In the genomic region with DNA sequence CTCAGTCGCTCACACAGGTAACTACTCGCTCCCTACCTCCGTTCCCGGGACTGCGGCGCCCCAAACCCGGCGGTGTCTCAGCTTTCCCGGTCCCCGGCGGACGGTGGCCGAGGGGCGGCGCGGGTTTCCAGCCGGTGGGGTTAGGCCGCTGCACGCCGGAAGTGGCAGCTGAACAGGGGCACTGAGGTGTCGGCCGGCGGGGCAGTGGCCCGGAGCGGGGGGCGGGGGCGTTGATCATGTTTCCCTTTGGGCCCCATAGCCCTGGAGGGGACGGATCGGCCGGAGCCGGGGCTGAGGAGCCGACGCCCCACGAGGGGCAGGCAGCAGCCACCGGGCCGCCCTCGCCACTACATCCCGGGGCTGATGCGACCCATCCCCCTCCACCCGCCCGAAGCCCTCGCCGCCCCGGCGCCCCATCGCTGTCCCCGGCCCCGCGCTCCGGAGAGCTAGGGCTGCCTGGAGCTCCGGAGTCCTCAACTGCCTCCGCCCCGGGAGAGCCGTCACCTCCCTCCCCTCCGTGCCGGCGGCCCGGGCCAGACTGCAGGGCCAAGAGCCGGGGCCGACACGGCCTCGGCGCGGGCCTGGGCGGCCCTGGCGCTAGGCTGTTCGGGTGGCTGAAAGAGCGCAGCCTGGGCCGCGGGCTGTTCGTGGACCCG, we compare ENCODE assay signal across 1 cellular context.
TF ChIP-seq lines count a peak whose summit lies in the region.

A gene with protein sequence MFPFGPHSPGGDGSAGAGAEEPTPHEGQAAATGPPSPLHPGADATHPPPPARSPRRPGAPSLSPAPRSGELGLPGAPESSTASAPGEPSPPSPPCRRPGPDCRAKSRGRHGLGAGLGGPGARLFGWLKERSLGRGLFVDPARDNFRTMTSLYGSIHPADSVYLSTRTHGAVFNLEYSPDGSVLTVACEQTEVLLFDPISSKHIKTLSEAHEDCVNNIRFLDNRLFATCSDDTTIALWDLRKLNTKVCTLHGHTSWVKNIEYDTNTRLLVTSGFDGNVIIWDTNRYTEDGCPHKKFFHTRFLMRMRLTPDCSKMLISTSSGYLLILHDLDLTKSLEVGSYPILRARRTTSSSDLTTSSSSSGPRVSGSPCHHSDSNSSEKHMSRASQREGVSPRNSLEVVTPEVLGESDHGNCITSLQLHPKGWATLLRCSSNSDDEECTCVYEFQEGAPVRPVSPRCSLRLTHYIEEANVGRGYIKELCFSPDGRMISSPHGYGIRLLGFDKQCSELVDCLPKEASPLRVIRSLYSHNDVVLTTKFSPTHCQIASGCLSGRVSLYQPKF (plus strand): TSS at position 167 of the 656 bp plus-strand sequence. CDS start 70 bp downstream, at position 237.

TF ChIP-seq in HepG2, 621 proteins besides CTCF, POLR2A, EP300 and RAD21 (continued from another document and continues in another):
- TF ChIP-seq, protein P1, sequence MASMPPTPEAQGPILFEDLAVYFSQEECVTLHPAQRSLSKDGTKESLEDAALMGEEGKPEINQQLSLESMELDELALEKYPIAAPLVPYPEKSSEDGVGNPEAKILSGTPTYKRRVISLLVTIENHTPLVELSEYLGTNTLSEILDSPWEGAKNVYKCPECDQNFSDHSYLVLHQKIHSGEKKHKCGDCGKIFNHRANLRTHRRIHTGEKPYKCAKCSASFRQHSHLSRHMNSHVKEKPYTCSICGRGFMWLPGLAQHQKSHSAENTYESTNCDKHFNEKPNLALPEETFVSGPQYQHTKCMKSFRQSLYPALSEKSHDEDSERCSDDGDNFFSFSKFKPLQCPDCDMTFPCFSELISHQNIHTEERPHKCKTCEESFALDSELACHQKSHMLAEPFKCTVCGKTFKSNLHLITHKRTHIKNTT (CRISPR knock-in tag; IDR thresholded peaks at IDR 0.05) = no peak
- TF ChIP-seq ATF1 (CRISPR knock-in tag; IDR thresholded peaks at IDR 0.05) = no peak
- no peak for TF ChIP-seq FOXK2 (IDR thresholded peaks at IDR 0.05)
- TF ChIP-seq IKZF4 (CRISPR knock-in tag; IDR thresholded peaks at IDR 0.05; ENCODE audit: borderline replicate concordance, low read depth, not compliant biosample characterization) = no peak
- TF ChIP-seq USF2 (IDR thresholded peaks at IDR 0.05; ENCODE audit: low read depth, low read length) = no peak
- TF ChIP-seq USF2 (CRISPR knock-in tag; IDR thresholded peaks at IDR 0.05; ENCODE audit: borderline replicate concordance) = peak; percentile 46; the same call in 1 of the 2 replicates
- TF ChIP-seq, protein P2, sequence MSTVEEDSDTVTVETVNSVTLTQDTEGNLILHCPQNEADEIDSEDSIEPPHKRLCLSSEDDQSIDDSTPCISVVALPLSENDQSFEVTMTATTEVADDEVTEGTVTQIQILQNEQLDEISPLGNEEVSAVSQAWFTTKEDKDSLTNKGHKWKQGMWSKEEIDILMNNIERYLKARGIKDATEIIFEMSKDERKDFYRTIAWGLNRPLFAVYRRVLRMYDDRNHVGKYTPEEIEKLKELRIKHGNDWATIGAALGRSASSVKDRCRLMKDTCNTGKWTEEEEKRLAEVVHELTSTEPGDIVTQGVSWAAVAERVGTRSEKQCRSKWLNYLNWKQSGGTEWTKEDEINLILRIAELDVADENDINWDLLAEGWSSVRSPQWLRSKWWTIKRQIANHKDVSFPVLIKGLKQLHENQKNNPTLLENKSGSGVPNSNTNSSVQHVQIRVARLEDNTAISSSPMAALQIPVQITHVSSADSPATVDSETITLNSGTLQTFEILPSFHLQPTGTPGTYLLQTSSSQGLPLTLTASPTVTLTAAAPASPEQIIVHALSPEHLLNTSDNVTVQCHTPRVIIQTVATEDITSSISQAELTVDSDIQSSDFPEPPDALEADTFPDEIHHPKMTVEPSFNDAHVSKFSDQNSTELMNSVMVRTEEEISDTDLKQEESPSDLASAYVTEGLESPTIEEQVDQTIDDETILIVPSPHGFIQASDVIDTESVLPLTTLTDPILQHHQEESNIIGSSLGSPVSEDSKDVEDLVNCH (CRISPR knock-in tag; IDR thresholded peaks at IDR 0.05) = no peak
- TF ChIP-seq ZNF235 (CRISPR knock-in tag; IDR thresholded peaks at IDR 0.05; ENCODE audit: borderline replicate concordance) = peak; percentile 97
- no peak for TF ChIP-seq ZFP37 (CRISPR knock-in tag; IDR thresholded peaks at IDR 0.05; ENCODE audit: borderline replicate concordance)
- TF ChIP-seq ZFP82 (CRISPR knock-in tag; IDR thresholded peaks at IDR 0.05; ENCODE audit: borderline replicate concordance) = no peak; the same call in 1 of the 2 replicates
- TF ChIP-seq ZNF10 (CRISPR knock-in tag; IDR thresholded peaks at IDR 0.05; ENCODE audit: borderline replicate concordance, low read depth) = no peak
- TF ChIP-seq THAP11 (CRISPR knock-in tag; IDR thresholded peaks at IDR 0.05) = peak; percentile 96
- TF ChIP-seq BRF2 (CRISPR knock-in tag; IDR thresholded peaks at IDR 0.05) = peak; percentile 96
- TF ChIP-seq ZNF674 (CRISPR knock-in tag; IDR thresholded peaks at IDR 0.05; ENCODE audit: low read depth) = no peak
- TF ChIP-seq ZNF589 (CRISPR knock-in tag; conservative IDR thresholded peaks at IDR 0.05) = peak; percentile 89
- no peak for TF ChIP-seq BATF2 (CRISPR knock-in tag; IDR thresholded peaks at IDR 0.05)
- TF ChIP-seq, protein P3, sequence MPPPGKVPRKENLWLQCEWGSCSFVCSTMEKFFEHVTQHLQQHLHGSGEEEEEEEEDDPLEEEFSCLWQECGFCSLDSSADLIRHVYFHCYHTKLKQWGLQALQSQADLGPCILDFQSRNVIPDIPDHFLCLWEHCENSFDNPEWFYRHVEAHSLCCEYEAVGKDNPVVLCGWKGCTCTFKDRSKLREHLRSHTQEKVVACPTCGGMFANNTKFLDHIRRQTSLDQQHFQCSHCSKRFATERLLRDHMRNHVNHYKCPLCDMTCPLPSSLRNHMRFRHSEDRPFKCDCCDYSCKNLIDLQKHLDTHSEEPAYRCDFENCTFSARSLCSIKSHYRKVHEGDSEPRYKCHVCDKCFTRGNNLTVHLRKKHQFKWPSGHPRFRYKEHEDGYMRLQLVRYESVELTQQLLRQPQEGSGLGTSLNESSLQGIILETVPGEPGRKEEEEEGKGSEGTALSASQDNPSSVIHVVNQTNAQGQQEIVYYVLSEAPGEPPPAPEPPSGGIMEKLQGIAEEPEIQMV (CRISPR knock-in tag; IDR thresholded peaks at IDR 0.05; ENCODE audit: low read depth) = peak; percentile 84
- TF ChIP-seq, protein P4, sequence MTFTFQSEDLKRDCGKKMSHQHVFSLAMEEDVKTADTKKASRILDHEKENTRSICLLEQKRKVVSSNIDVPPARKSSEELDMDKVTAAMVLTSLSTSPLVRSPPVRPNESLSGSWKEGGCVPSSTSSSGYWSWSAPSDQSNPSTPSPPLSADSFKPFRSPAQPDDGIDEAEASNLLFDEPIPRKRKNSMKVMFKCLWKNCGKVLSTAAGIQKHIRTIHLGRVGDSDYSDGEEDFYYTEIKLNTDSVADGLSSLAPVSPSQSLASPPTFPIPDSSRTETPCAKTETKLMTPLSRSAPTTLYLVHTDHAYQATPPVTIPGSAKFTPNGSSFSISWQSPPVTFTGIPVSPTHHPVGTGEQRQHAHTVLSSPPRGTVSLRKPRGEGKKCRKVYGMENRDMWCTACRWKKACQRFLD (CRISPR knock-in tag; IDR thresholded peaks at IDR 0.05; ENCODE audit: borderline replicate concordance) = no peak
- peak; percentile 99 for TF ChIP-seq HDAC1 (CRISPR knock-in tag; IDR thresholded peaks at IDR 0.05)
- no peak for TF ChIP-seq NFIC (IDR thresholded peaks at IDR 0.05; ENCODE audit: low read length)
- peak; percentile 28; the same call in 1 of the 2 replicates for TF ChIP-seq ZNF3 (CRISPR knock-in tag; IDR thresholded peaks at IDR 0.05)
- TF ChIP-seq SNAPC5 (CRISPR knock-in tag; IDR thresholded peaks at IDR 0.05; ENCODE audit: borderline replicate concordance) = peak; percentile 87; the same call in 1 of the 2 replicates
- TF ChIP-seq, protein P5, sequence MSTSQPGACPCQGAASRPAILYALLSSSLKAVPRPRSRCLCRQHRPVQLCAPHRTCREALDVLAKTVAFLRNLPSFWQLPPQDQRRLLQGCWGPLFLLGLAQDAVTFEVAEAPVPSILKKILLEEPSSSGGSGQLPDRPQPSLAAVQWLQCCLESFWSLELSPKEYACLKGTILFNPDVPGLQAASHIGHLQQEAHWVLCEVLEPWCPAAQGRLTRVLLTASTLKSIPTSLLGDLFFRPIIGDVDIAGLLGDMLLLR (CRISPR knock-in tag; IDR thresholded peaks at IDR 0.05) = peak; percentile 87
- peak; percentile 51; the same call in 1 of the 2 replicates for TF ChIP-seq BHLHE40 (IDR thresholded peaks at IDR 0.05; ENCODE audit: low read length)
- TF ChIP-seq IRF2 (CRISPR knock-in tag; IDR thresholded peaks at IDR 0.05) = peak; percentile 97
- TF ChIP-seq, protein P6, sequence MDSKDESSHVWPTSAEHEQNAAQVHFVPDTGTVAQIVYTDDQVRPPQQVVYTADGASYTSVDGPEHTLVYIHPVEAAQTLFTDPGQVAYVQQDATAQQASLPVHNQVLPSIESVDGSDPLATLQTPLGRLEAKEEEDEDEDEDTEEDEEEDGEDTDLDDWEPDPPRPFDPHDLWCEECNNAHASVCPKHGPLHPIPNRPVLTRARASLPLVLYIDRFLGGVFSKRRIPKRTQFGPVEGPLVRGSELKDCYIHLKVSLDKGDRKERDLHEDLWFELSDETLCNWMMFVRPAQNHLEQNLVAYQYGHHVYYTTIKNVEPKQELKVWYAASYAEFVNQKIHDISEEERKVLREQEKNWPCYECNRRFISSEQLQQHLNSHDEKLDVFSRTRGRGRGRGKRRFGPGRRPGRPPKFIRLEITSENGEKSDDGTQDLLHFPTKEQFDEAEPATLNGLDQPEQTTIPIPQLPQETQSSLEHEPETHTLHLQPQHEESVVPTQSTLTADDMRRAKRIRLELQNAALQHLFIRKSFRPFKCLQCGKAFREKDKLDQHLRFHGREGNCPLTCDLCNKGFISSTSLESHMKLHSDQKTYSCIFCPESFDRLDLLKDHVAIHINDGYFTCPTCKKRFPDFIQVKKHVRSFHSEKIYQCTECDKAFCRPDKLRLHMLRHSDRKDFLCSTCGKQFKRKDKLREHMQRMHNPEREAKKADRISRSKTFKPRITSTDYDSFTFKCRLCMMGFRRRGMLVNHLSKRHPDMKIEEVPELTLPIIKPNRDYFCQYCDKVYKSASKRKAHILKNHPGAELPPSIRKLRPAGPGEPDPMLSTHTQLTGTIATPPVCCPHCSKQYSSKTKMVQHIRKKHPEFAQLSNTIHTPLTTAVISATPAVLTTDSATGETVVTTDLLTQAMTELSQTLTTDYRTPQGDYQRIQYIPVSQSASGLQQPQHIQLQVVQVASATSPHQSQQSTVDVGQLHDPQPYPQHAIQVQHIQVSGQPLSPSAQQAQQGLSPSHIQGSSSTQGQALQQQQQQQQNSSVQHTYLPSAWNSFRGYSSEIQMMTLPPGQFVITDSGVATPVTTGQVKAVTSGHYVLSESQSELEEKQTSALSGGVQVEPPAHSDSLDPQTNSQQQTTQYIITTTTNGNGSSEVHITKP (CRISPR knock-in tag; IDR thresholded peaks at IDR 0.05; ENCODE audit: low read depth) = peak; percentile 84
- peak; percentile 98 for TF ChIP-seq TBX2 (CRISPR knock-in tag; IDR thresholded peaks at IDR 0.05; ENCODE audit: borderline replicate concordance)
- TF ChIP-seq, protein P7, sequence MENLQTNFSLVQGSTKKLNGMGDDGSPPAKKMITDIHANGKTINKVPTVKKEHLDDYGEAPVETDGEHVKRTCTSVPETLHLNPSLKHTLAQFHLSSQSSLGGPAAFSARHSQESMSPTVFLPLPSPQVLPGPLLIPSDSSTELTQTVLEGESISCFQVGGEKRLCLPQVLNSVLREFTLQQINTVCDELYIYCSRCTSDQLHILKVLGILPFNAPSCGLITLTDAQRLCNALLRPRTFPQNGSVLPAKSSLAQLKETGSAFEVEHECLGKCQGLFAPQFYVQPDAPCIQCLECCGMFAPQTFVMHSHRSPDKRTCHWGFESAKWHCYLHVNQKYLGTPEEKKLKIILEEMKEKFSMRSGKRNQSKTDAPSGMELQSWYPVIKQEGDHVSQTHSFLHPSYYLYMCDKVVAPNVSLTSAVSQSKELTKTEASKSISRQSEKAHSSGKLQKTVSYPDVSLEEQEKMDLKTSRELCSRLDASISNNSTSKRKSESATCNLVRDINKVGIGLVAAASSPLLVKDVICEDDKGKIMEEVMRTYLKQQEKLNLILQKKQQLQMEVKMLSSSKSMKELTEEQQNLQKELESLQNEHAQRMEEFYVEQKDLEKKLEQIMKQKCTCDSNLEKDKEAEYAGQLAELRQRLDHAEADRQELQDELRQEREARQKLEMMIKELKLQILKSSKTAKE (CRISPR knock-in tag; IDR thresholded peaks at IDR 0.05; ENCODE audit: borderline replicate concordance) = peak; percentile 72; the same call in 1 of the 2 replicates
- TF ChIP-seq ZBTB20 (CRISPR knock-in tag; IDR thresholded peaks at IDR 0.05; ENCODE audit: borderline replicate concordance, low read depth) = peak; percentile 88
- TF ChIP-seq E2F2 (CRISPR knock-in tag; IDR thresholded peaks at IDR 0.05; ENCODE audit: borderline replicate concordance) = no peak
- peak; percentile 97 for TF ChIP-seq PHF8 (CRISPR knock-in tag; IDR thresholded peaks at IDR 0.05)
- TF ChIP-seq KLF11 (CRISPR knock-in tag; IDR thresholded peaks at IDR 0.05) = 0 out of 2 replicates have a peak, but pooled peaks have one; percentile 74
